In the genomic region with DNA sequence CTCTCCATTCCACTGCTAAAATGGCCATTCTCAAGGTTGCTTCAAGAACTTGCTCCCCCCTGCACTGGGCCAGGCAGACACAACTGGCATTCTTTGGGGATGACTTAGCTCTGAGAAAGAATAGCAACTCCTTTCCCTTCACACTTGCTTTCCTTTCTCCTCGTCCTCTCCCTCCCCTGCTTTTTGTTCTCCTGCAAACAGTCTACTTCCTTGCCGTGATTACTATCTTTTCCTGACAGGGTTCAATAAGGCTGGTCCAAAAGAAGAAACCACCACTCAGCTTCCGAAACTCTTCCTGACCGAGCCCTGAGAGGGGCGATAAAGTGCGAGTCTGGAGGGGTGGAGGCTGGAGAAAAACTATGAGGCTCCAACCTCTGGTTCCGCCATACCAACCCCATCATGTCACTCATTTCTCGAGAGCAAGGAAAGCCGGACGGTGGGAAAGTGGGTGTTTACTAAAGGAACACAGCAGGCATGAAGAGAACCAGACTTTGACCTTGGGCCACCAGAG, we compare ENCODE assay signal across 10 cellular contexts. TPM values are rescaled to one million over a fixed set of nuclear protein-coding genes. Genes with fewer than 3 reads are reported as not detected.
DNase-seq lines count a peak whose midpoint lies in the region; ATAC-seq and TF ChIP-seq lines count a peak whose summit lies in the region.
"Had no signal": no experiment of that assay in that cellular context is flagged by ENCODE, and none has a peak within 500 bp of the region (broad histone marks: within the 10 kb centered on the region; RNA-seq: fewer than 3 reads in every experiment).

No MANE protein-coding gene starts in this region.

- TF ChIP-seq RAD21 in IMR-90 (IDR thresholded peaks at IDR 0.05; ENCODE audit: low read length) = no peak

- H3K4me1 ChIP-seq in IMR-90 (ENCODE audit: control insufficient read depth, insufficient read depth, low read length) (peaks cover 64% of the 10 kb centered on the region), left lung (peaks cover 64 to 76% of the 10 kb centered on the region in 2 donors), suprapubic skin (peaks cover 92% of the 10 kb centered on the region), right lobe of liver (peaks cover 0 to 43% (median 20%) of the 10 kb centered on the region in 4 donors)

- H3K4me3 ChIP-seq in IMR-90 (ENCODE audit: insufficient read depth, low read depth, low read length) (no peak overlapping the region), left lung (no peak overlapping the region), suprapubic skin (no peak overlapping the region), right lobe of liver (no peak overlapping the region), MG63 (no peak overlapping the region)

- H3K9me3 ChIP-seq in IMR-90 (ENCODE audit: control insufficient read depth, insufficient read depth, low read length) (no peaks in the 10 kb centered on the region), left lung (no peaks in the 10 kb centered on the region), suprapubic skin (no peaks in the 10 kb centered on the region), right lobe of liver (no peaks in the 10 kb centered on the region), MG63 (no peaks in the 10 kb centered on the region)

- H3K4me2 ChIP-seq in IMR-90 (ENCODE audit: low read depth, low read length) = peak overlapping the region; percentile 18

- no peaks in the 10 kb centered on the region for H3K9me3 Mint-ChIP-seq in activated T-helper 17 cell treated with anti-CD3 and anti-CD28 coated beads, Interleukin-2, amount 50 U/mL, for 72 hours

- peak overlapping the region; percentile 22 for H2AK9ac ChIP-seq in IMR-90 (replicated peaks; ENCODE audit: low read depth, low read length, poor library complexity)

- H3K27me3 ChIP-seq in IMR-90 (ENCODE audit: control insufficient read depth, insufficient read depth, low read length) (no peaks in the 10 kb centered on the region), left lung (peaks cover 0 to 24% of the 10 kb centered on the region in 2 donors), suprapubic skin (no peaks in the 10 kb centered on the region), right lobe of liver (no peaks in the 10 kb centered on the region), MG63 (no peaks in the 10 kb centered on the region)

- in situ Hi-C loops in IMR-90 (cut with MboI; ENCODE audit: low sequenced_read_pairs) = no loop called here

- H3K4ac ChIP-seq in IMR-90 (ENCODE audit: low read depth, low read length) = peak overlapping the region; percentile 59

- TF ChIP-seq CTCF in IMR-90 (conservative IDR thresholded peaks at IDR 0.05; ENCODE audit: low read depth, low read length) = no peak
- no peak for TF ChIP-seq CTCF in left lung (IDR thresholded peaks at IDR 0.05)
- no peak for TF ChIP-seq CTCF in suprapubic skin (IDR thresholded peaks at IDR 0.05)
- TF ChIP-seq CTCF in right lobe of liver (IDR thresholded peaks at IDR 0.05) = no peak

- CTCF ChIA-PET in IMR-90 (lab: Yijun Ruan, JAX) = interaction anchor here (1.1 kb wide), 1 partner anchor 60 kb away, joined by 3 read pairs; no protein-coding TSS in a partner anchor

- POLR2A ChIA-PET in IMR-90 (lab: Charles Lee; ENCODE audit: unreplicated experiment) = interaction anchor here (2.1 kb wide), 1 partner anchor 11 kb away, joined by 11 read pairs; no protein-coding TSS in a partner anchor

- peak overlapping the region; percentile 62; the same call in 1 of the 2 replicates for H3K56ac ChIP-seq in IMR-90 (ENCODE audit: extremely low read depth, insufficient read depth, low read length)

- H3K9me1 ChIP-seq in IMR-90 (ENCODE audit: insufficient read depth, low read length) = peaks cover 17% of the 10 kb centered on the region

- H3K4me1 Mint-ChIP-seq in activated T-helper 17 cell treated with anti-CD3 and anti-CD28 coated beads, Interleukin-2, amount 50 U/mL, for 72 hours = peaks cover 13% of the 10 kb centered on the region

- H3K4me3 Mint-ChIP-seq in activated T-helper 17 cell treated with anti-CD3 and anti-CD28 coated beads, Interleukin-2, amount 50 U/mL, for 72 hours = no peak overlapping the region

- TF ChIP-seq POLR2A in IMR-90 (IDR thresholded peaks at IDR 0.05; ENCODE audit: low read depth, low read length) (no peak), suprapubic skin (IDR thresholded peaks at IDR 0.05) (no peak), right lobe of liver (IDR thresholded peaks at IDR 0.05) (no peak)

- no peaks in the 10 kb centered on the region for H3K27me3 Mint-ChIP-seq in activated T-helper 17 cell treated with anti-CD3 and anti-CD28 coated beads, Interleukin-2, amount 50 U/mL, for 72 hours

- no peak overlapping the region for H3K27ac Mint-ChIP-seq in activated T-helper 17 cell treated with anti-CD3 and anti-CD28 coated beads, Interleukin-2, amount 50 U/mL, for 72 hours

- H2BK15ac ChIP-seq in IMR-90 (ENCODE audit: low read depth, low read length) = no peak overlapping the region

- WGBS in IMR-90 (ENCODE audit: extremely low coverage in 2 of 2, insufficient read length in 1 of 2), 2 experiments = no CpG with 5 or more reads among the region's 10 CpGs
- 66% methylated on average over 10 of the region's 10 CpGs for WGBS in suprapubic skin
- 47% methylated on average over 10 of the region's 10 CpGs for WGBS in right lobe of liver (ENCODE audit: insufficient coverage, low coverage, low lambda C conversion rate, missing lambda C conversion rate)

- H2BK120ac ChIP-seq in IMR-90 (ENCODE audit: low read depth, low read length) = peak overlapping the region; percentile 20; the same call in 1 of the 2 replicates

- peak; percentile 72 for DNase-seq in IMR-90
- DNase-seq in cerebellar cortex (ENCODE audit: low spot score) = peak; percentile 9
- DNase-seq in left lung = no peak
- DNase-seq in suprapubic skin (ENCODE audit: low spot score in 2 of 2) = peak in 1 of 2 donors; percentile 55
- DNase-seq in right lobe of liver = no peak
- no peak for DNase-seq in MG63
- DNase-seq in NCI-H69 (lab: John Stamatoyannopoulos, UW) = no peak
- DNase-seq: hippocampal formation had no signal

- no peak for ATAC-seq in IMR-90 (ENCODE audit: low read depth)
- no peak for ATAC-seq in left lung
- ATAC-seq in activated T-helper 17 cell treated with anti-CD3 and anti-CD28 coated beads, Interleukin-2, amount 50 U/mL, for 72 hours (replicated peaks) = no peak
- no peak for ATAC-seq in right lobe of liver

- H3K79me1 ChIP-seq in IMR-90 (ENCODE audit: low read depth in 1 of 2, low read length in 2 of 2) = peaks cover 3 to 59% of the 10 kb centered on the region in 2 experiments; a peak in 3 of 4 replicates

- H4K8ac ChIP-seq in IMR-90 (ENCODE audit: low read depth in 2 of 2, low read length in 2 of 2) = peak overlapping the region; percentile 30 to 33; a peak in 3 of 4 replicates

- H3K36me3 ChIP-seq in IMR-90 (ENCODE audit: control insufficient read depth, insufficient read depth, low read length) (peaks cover 80% of the 10 kb centered on the region), left lung (peaks cover 0 to 61% of the 10 kb centered on the region in 2 donors), suprapubic skin (peaks cover 62% of the 10 kb centered on the region), right lobe of liver (peaks cover 0 to 62% (median 31%) of the 10 kb centered on the region in 4 donors), MG63 (peaks cover 97% of the 10 kb centered on the region)

- no peak overlapping the region; the same call in 1 of the 2 replicates for H4K5ac ChIP-seq in IMR-90 (ENCODE audit: low read depth, low read length)

- intact Hi-C loops in IMR-90 (cut with micrococcal nuclease) = no loop called here
- intact Hi-C loops in left lung (cut with DNase I) = no loop called here
- intact Hi-C loops in right lobe of liver (cut with DNase I) = loop anchor here in 1 of 2 donors (5.0 kb wide), 1 partner anchor 57 kb away; no protein-coding TSS in a partner anchor

- peak overlapping the region; percentile 84 for H2BK5ac ChIP-seq in IMR-90 (ENCODE audit: low read depth, low read length, poor library complexity, severe bottlenecking)

- H4K91ac ChIP-seq in IMR-90 (ENCODE audit: insufficient read depth, low read depth, low read length) = 0 out of 2 replicates have a peak overlapping the region, but pooled peaks have one; percentile 25

- H3K36me3 Mint-ChIP-seq in activated T-helper 17 cell treated with anti-CD3 and anti-CD28 coated beads, Interleukin-2, amount 50 U/mL, for 72 hours (ENCODE audit: low read depth) = no peaks in the 10 kb centered on the region

- H3K18ac ChIP-seq in IMR-90 (ENCODE audit: low read depth, low read length) = peak overlapping the region; percentile 26; the same call in 1 of the 2 replicates

- H2AK5ac ChIP-seq in IMR-90 (ENCODE audit: low read depth, low read length) = peak overlapping the region; percentile 56; the same call in 1 of the 2 replicates

- peak overlapping the region; percentile 46 for H3K9ac ChIP-seq in IMR-90 (ENCODE audit: low read depth, low read length)

- H2AFZ ChIP-seq in IMR-90 (replicated peaks; ENCODE audit: low read length, poor library complexity) = no peak overlapping the region

- H3K27ac ChIP-seq in IMR-90 (ENCODE audit: insufficient read depth, low read length) (peak overlapping the region; percentile 83), left lung (peak overlapping the region; percentile 56 to 63), suprapubic skin (peak overlapping the region; percentile 42), right lobe of liver (peak overlapping the region in 1 of 3 donors; percentile 33)

- H3K14ac ChIP-seq in IMR-90 (replicated peaks; ENCODE audit: low read depth, low read length) = peak overlapping the region; percentile 62

- no peak for TF ChIP-seq EP300 in suprapubic skin (IDR thresholded peaks at IDR 0.05)

- dilution Hi-C loops in IMR-90 (cut with HindIII; ENCODE audit: low sequenced_read_pairs, unreplicated experiment) = no loop called here

- no TSS peak for BruUV-seq in IMR-90 (replicated peaks; lab: Mats Ljungman, UMichigan)

- peaks cover 96% of the 10 kb centered on the region for H4K20me1 ChIP-seq in IMR-90 (ENCODE audit: insufficient read depth, low read length)

- no peak overlapping the region for H2BK20ac ChIP-seq in IMR-90 (ENCODE audit: low read depth, low read length)

- H3K23ac ChIP-seq in IMR-90 (ENCODE audit: low read depth, low read length) = peak overlapping the region; percentile 64; the same call in 1 of the 2 replicates

RNA-seq across cellular contexts. Expression of a gene that starts 5.0 kb away (rescaled TPM):
- 162 and 172 TPM in 2 replicates for total RNA-seq in IMR-90 (2012; rRNA removed)
- polyA plus RNA-seq in IMR-90 (2012; rRNA removed) = 176 and 230 TPM in 2 replicates
- 168 and 220 TPM in 2 replicates for polyA plus RNA-seq in IMR-90 (2012; cell fraction: cytosol; rRNA removed)
- 530 and 567 TPM in 2 replicates for polyA plus RNA-seq in IMR-90 (2012; cell fraction: nucleus; rRNA removed; ENCODE audit: low replicate concordance)
- 100 to 1,000 TPM in 1 of 2 donors, 10 to 100 TPM in 1; 69.2 to 106 TPM for total RNA-seq in left lung
- 100 to 1,000 TPM in 2 of 4 donors, 10 to 100 TPM in 2; 80.4 to 118 (median 95.8) TPM for total RNA-seq in suprapubic skin
- total RNA-seq in activated T-helper 17 cell treated with anti-CD3 and anti-CD28 coated beads, Interleukin-2, amount 50 U/mL, for 72 hours = not detected
- total RNA-seq in right lobe of liver = 10 to 100 TPM; 18.0 to 33.3 (median 21.8) TPM
- 172 and 180 TPM in 2 replicates for total RNA-seq in MG63 (2014; rRNA removed; shearing (Covaris generic); ENCODE audit: low replicate concordance)
- total RNA-seq: T-helper 1 cell treated with Interleukin-12 subunit alpha and Interleukin-12 subunit beta and Interleukin-4 antibody, amounts not matched to agents 30 ng/mL and 1 ng/mL, for 36 hours had no signal

Comparison
In these comparisons a context has a peak if more than half of its experiments do, and no peak if none do; other contexts are left out.
1. DNase-seq: peak in IMR-90 (single experiment) and cerebellar cortex (single experiment); none in left lung (0 of 2), right lobe of liver (0 of 3), MG63 (single experiment) and NCI-H69 (single experiment).
2. RNA of a gene that starts 5.0 kb away (total RNA-seq): 172 to 180 TPM in MG63, 162 to 172 TPM in IMR-90, 69.2 to 106 TPM in left lung, 80.4 to 118 TPM in suprapubic skin and 18.0 to 33.3 TPM in right lobe of liver; not detected in activated T-helper 17 cell treated with anti-CD3 and anti-CD28 coated beads, Interleukin-2, amount 50 U/mL, for 72 hours; every median in the first group is over 10 times any median in the second.